Comparison of ENCODE assay signal across 14 cellular contexts in genomic region chr1:223742861-223743517, GRCh38. TPM values are rescaled to one million over a fixed set of nuclear protein-coding genes. Genes with fewer than 3 reads are reported as not detected.
DNase-seq lines count a peak whose midpoint lies in the region; ATAC-seq, FAIRE-seq and TF ChIP-seq lines count a peak whose summit lies in the region.
"Had no signal": no experiment of that assay in that cellular context is flagged by ENCODE, and none has a peak within 500 bp of the region (broad histone marks: within the 10 kb centered on the region; RNA-seq: fewer than 3 reads in every experiment).

No MANE protein-coding gene starts in this region.

- H3K4me1 ChIP-seq in trophoblast cell (ENCODE audit: control insufficient read depth in 1 of 2, insufficient read depth in 2 of 2, low read length in 2 of 2): peaks cover 17 to 33% of the 10 kb centered on the region in 2 experiments

- H3K27ac ChIP-seq in trophoblast cell (ENCODE audit: low read depth, low read length): no peak overlapping the region
- H3K27ac ChIP-seq: foreskin keratinocyte, ovary, SK-N-MC had no signal

- H4K91ac ChIP-seq in trophoblast cell (ENCODE audit: low read depth, low read length): no peak overlapping the region

- peaks cover 46 to 55% of the 10 kb centered on the region in 2 experiments for H3K36me3 ChIP-seq in trophoblast cell (ENCODE audit: control insufficient read depth in 1 of 2, insufficient read depth in 2 of 2, low read length in 2 of 2)
- H3K36me3 ChIP-seq: ovary had no signal

- no peak overlapping the region for H3K14ac ChIP-seq in trophoblast cell (ENCODE audit: low read length)

- no peak for TF ChIP-seq CTCF in activated CD8-positive, alpha-beta T cell treated with anti-CD3 and anti-CD28 coated beads for 36 hours (IDR thresholded peaks at IDR 0.05)

- H2BK12ac ChIP-seq in trophoblast cell (ENCODE audit: low read length): peak overlapping the region; percentile 6

- H3K4me3 Mint-ChIP-seq in activated CD8-positive, alpha-beta T cell treated with anti-CD3 and anti-CD28 coated beads, Interleukin-2, amount 10 ng/mL, durations not matched to agents 7 days and 5 days: no peak overlapping the region
- no peak overlapping the region for H3K4me3 Mint-ChIP-seq in activated CD8-positive, alpha-beta T cell treated with anti-CD3 and anti-CD28 coated beads for 36 hours

- H4K12ac ChIP-seq in trophoblast cell (ENCODE audit: low read depth, low read length): no peak overlapping the region

- no peaks in the 10 kb centered on the region for H3K27me3 ChIP-seq in trophoblast cell (ENCODE audit: insufficient read depth, low read length)
- H3K27me3 ChIP-seq: dorsolateral prefrontal cortex, foreskin keratinocyte, ovary had no signal

- no peak for TF ChIP-seq POLR2A in GM18505 (IDR thresholded peaks at IDR 0.05; ENCODE audit: borderline replicate concordance, extremely low read depth, insufficient read depth, insufficient read length)

- POLR2A ChIA-PET in activated CD8-positive, alpha-beta T cell treated with anti-CD3 and anti-CD28 coated beads, Interleukin-2, amount 10 ng/mL, durations not matched to agents 7 days and 5 days (lab: Charles Lee): no interaction called here
- POLR2A ChIA-PET in activated CD8-positive, alpha-beta T cell treated with anti-CD3 and anti-CD28 coated beads for 36 hours (lab: Charles Lee): no interaction called here

- ATAC-seq in activated CD8-positive, alpha-beta T cell treated with anti-CD3 and anti-CD28 coated beads, Interleukin-2, amount 10 ng/mL, durations not matched to agents 7 days and 5 days: no peak
- ATAC-seq in activated CD8-positive, alpha-beta T cell treated with anti-CD3 and anti-CD28 coated beads for 36 hours: no peak
- ATAC-seq in GM18505 (IDR thresholded peaks at IDR 0.05; ENCODE audit: unreplicated experiment): no peak
- ATAC-seq: foreskin keratinocyte had no signal

- H4K8ac ChIP-seq in trophoblast cell (ENCODE audit: low read depth, low read length): no peak overlapping the region

- H3K9me3 ChIP-seq in trophoblast cell (ENCODE audit: insufficient read depth, low read depth, low read length): no peaks in the 10 kb centered on the region
- H3K9me3 ChIP-seq: ovary had no signal

- CTCF ChIA-PET in activated CD8-positive, alpha-beta T cell treated with anti-CD3 and anti-CD28 coated beads, Interleukin-2, amount 10 ng/mL, durations not matched to agents 7 days and 5 days (lab: Charles Lee): no interaction called here
- CTCF ChIA-PET in activated CD8-positive, alpha-beta T cell treated with anti-CD3 and anti-CD28 coated beads for 36 hours (lab: Charles Lee): interaction anchor here (1.4 kb wide), 1 partner anchor 8 kb away, joined by 3 read pairs; no protein-coding TSS in a partner anchor

- FAIRE-seq in frontal cortex (lab: Jason Lieb, UNC): no peak

- H3K27me3 Mint-ChIP-seq in activated CD8-positive, alpha-beta T cell treated with anti-CD3 and anti-CD28 coated beads, Interleukin-2, amount 10 ng/mL, durations not matched to agents 7 days and 5 days (ENCODE audit: low read depth): no peaks in the 10 kb centered on the region
- H3K27me3 Mint-ChIP-seq in activated CD8-positive, alpha-beta T cell treated with anti-CD3 and anti-CD28 coated beads for 36 hours: no peaks in the 10 kb centered on the region

- H3K9me3 Mint-ChIP-seq in activated CD8-positive, alpha-beta T cell treated with anti-CD3 and anti-CD28 coated beads, Interleukin-2, amount 10 ng/mL, durations not matched to agents 7 days and 5 days (ENCODE audit: insufficient read depth): no peaks in the 10 kb centered on the region
- no peaks in the 10 kb centered on the region for H3K9me3 Mint-ChIP-seq in activated CD8-positive, alpha-beta T cell treated with anti-CD3 and anti-CD28 coated beads for 36 hours

- H3K18ac ChIP-seq in trophoblast cell (ENCODE audit: low read length): peak overlapping the region; percentile 4

- WGBS in trophoblast cell (ENCODE audit: extremely low coverage, insufficient coverage, insufficient read length): no CpG with 5 or more reads among the region's 9 CpGs

- no peak overlapping the region for H2AFZ ChIP-seq in trophoblast cell (ENCODE audit: insufficient read depth, low read length, poor library complexity)

- intact Hi-C loops in activated CD8-positive, alpha-beta T cell treated with anti-CD3 and anti-CD28 coated beads for 36 hours (cut with micrococcal nuclease): no loop called here

- peaks cover 57% of the 10 kb centered on the region for H3K36me3 Mint-ChIP-seq in activated CD8-positive, alpha-beta T cell treated with anti-CD3 and anti-CD28 coated beads, Interleukin-2, amount 10 ng/mL, durations not matched to agents 7 days and 5 days (ENCODE audit: low read depth)
- H3K36me3 Mint-ChIP-seq in activated CD8-positive, alpha-beta T cell treated with anti-CD3 and anti-CD28 coated beads for 36 hours (ENCODE audit: low read depth): peaks cover 6% of the 10 kb centered on the region

- H3K4ac ChIP-seq in trophoblast cell (ENCODE audit: low read depth, low read length): no peak overlapping the region

- H2AK5ac ChIP-seq in trophoblast cell (ENCODE audit: low read length): no peak overlapping the region

- H2BK5ac ChIP-seq in trophoblast cell (ENCODE audit: low read depth, low read length, poor library complexity): no peak overlapping the region

- peaks cover 8% of the 10 kb centered on the region for H3K79me1 ChIP-seq in trophoblast cell (ENCODE audit: low read length)

- no peak overlapping the region for H3K9ac ChIP-seq in trophoblast cell (ENCODE audit: low read length)

- H3K27ac Mint-ChIP-seq in activated CD8-positive, alpha-beta T cell treated with anti-CD3 and anti-CD28 coated beads, Interleukin-2, amount 10 ng/mL, durations not matched to agents 7 days and 5 days: peak overlapping the region; percentile 52
- no peak overlapping the region for H3K27ac Mint-ChIP-seq in activated CD8-positive, alpha-beta T cell treated with anti-CD3 and anti-CD28 coated beads for 36 hours

- H3K4me1 Mint-ChIP-seq in activated CD8-positive, alpha-beta T cell treated with anti-CD3 and anti-CD28 coated beads, Interleukin-2, amount 10 ng/mL, durations not matched to agents 7 days and 5 days (ENCODE audit: low read depth): peaks cover 8% of the 10 kb centered on the region
- H3K4me1 Mint-ChIP-seq in activated CD8-positive, alpha-beta T cell treated with anti-CD3 and anti-CD28 coated beads for 36 hours (ENCODE audit: low read depth): peaks cover 7% of the 10 kb centered on the region

- no peak for DNase-seq in activated CD8-positive, alpha-beta T cell treated with anti-CD3 and anti-CD28 coated beads, Interleukin-2, amount 10 ng/mL, durations not matched to agents 7 days and 5 days
- DNase-seq in activated CD8-positive, alpha-beta T cell treated with anti-CD3 and anti-CD28 coated beads for 36 hours: no peak
- DNase-seq in NCI-H2107 (lab: John Stamatoyannopoulos, UW): peak; percentile 57
- peak; percentile 80 for DNase-seq in dermis blood vessel endothelial cell
- no peak for DNase-seq in trophoblast cell
- DNase-seq in frontal cortex (ENCODE audit: low spot score in 2 of 2): no peak
- no peak for DNase-seq in HK-2 (ENCODE audit: unreplicated experiment)
- DNase-seq: DND-41; dorsolateral prefrontal cortex; foreskin keratinocyte; NK-92 treated with Interleukin-12 subunit alpha and Interleukin-12 subunit beta, amount 100 ng/mL, for 24 hours; ovary had no signal

- no peak overlapping the region for H2BK120ac ChIP-seq in trophoblast cell (ENCODE audit: insufficient read depth, low read length, poor library complexity)

- no peak overlapping the region for H3K4me3 ChIP-seq in trophoblast cell (ENCODE audit: low read depth, low read length)
- H3K4me3 ChIP-seq: dorsolateral prefrontal cortex, ovary, SK-N-MC had no signal

- H3K79me2 ChIP-seq in trophoblast cell (ENCODE audit: control insufficient read depth, insufficient read depth, low read length, poor library complexity): no peaks in the 10 kb centered on the region

- no peak overlapping the region for H3K4me2 ChIP-seq in trophoblast cell (ENCODE audit: low read length)

- H3K23ac ChIP-seq in trophoblast cell (ENCODE audit: low read length): peak overlapping the region; percentile 7

RNA-seq across cellular contexts. Expression of gene CAPN2, which starts 30.6 kb away (rescaled TPM):
- total RNA-seq in activated CD8-positive, alpha-beta T cell treated with anti-CD3 and anti-CD28 coated beads, Interleukin-2, amount 10 ng/mL, durations not matched to agents 7 days and 5 days: 100 to 1,000 TPM; 176 to 178 TPM
- total RNA-seq in activated CD8-positive, alpha-beta T cell treated with anti-CD3 and anti-CD28 coated beads for 36 hours: 10 to 100 TPM; 31.5 to 33.6 TPM
- total RNA-seq in dermis blood vessel endothelial cell (159 and 248 TPM in 2 replicates), frontal cortex (36.7 TPM)
- polyA plus RNA-seq in trophoblast cell (2013): 161 and 169 TPM in 2 replicates

Comparison
In these comparisons a context has a peak if more than half of its experiments do, and no peak if none do; other contexts are left out.
1. DNase-seq: peak in NCI-H2107 (single experiment) and dermis blood vessel endothelial cell (single experiment); none in activated CD8-positive, alpha-beta T cell treated with anti-CD3 and anti-CD28 coated beads, Interleukin-2, amount 10 ng/mL, durations not matched to agents 7 days and 5 days (single experiment), activated CD8-positive, alpha-beta T cell treated with anti-CD3 and anti-CD28 coated beads for 36 hours (single experiment), trophoblast cell (0 of 2), frontal cortex (0 of 2) and HK-2 (single experiment).